Comparison of ENCODE assay signal across 14 cellular contexts in the genomic region with DNA sequence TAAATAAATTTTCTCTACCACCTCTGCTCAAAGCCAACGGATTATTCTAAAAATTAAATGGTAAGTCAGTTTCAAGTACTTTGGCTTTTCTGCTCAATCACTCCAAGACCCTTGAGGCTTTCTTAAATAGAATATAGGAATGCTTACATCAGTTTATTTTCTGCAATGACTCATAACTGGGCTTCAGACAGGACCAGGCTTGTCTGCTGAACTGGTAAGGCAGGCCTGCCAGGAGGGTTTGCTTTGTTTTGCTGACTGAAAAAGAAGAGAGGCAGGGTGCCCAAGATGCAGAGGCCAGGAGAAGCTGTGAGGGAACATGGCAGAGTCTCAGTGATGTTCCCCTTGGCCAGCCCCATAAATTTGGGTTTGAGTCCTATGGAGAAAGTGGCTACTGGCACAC.
DNase-seq lines count a peak whose midpoint lies in the region; TF ChIP-seq lines count a peak whose summit lies in the region.
"Had no signal": no experiment of that assay in that cellular context is flagged by ENCODE, and none has a peak within 500 bp of the region (broad histone marks: within the 10 kb centered on the region; RNA-seq: fewer than 3 reads in every experiment).

No MANE protein-coding gene starts in this region.

- TF ChIP-seq CTCF in LNCaP clone FGC (IDR thresholded peaks at IDR 0.05; ENCODE audit: control insufficient read depth, extremely low read depth, insufficient read depth) = no peak
- TF ChIP-seq CTCF in choroid plexus epithelial cell (conservative IDR thresholded peaks at IDR 0.05; ENCODE audit: low read depth, low read length) = no peak
- TF ChIP-seq CTCF in neural progenitor cell (IDR thresholded peaks at IDR 0.05) = no peak
- no peak for TF ChIP-seq CTCF in right atrium auricular region (IDR thresholded peaks at IDR 0.05)

- H3K4me1 ChIP-seq in neural progenitor cell = no peaks in the 10 kb centered on the region
- H3K4me1 ChIP-seq in right atrium auricular region = no peaks in the 10 kb centered on the region

- H3K4me2 ChIP-seq in neural progenitor cell = no peak overlapping the region

- H3K4me3 ChIP-seq in LNCaP clone FGC (ENCODE audit: low read depth, low read length) (no peak overlapping the region), choroid plexus epithelial cell (ENCODE audit: low read depth, low read length) (no peak overlapping the region), neural progenitor cell (no peak overlapping the region), right atrium auricular region (no peak overlapping the region)
- H3K4me3 ChIP-seq: cardiac muscle cell had no signal

- no peaks in the 10 kb centered on the region for H3K9me3 Mint-ChIP-seq in neural progenitor cell

- peaks cover 13% of the 10 kb centered on the region for H3K4me1 Mint-ChIP-seq in neural progenitor cell
- H3K4me1 Mint-ChIP-seq: activated CD8-positive, alpha-beta memory T cell treated with anti-CD3 and anti-CD28 coated beads, Interleukin-2, amount 10 ng/mL, durations not matched to agents 7 days and 5 days; CD4-positive, CD25-positive, alpha-beta regulatory T cell; memory B cell had no signal

- no peaks in the 10 kb centered on the region for H3K27me3 Mint-ChIP-seq in neural progenitor cell (ENCODE audit: insufficient read depth, low read depth)

- H3K27me3 ChIP-seq in neural progenitor cell (no peaks in the 10 kb centered on the region), right atrium auricular region (no peaks in the 10 kb centered on the region)
- H3K27me3 ChIP-seq: cardiac muscle cell had no signal

- no peaks in the 10 kb centered on the region for H3K36me3 Mint-ChIP-seq in neural progenitor cell
- H3K36me3 Mint-ChIP-seq: activated CD8-positive, alpha-beta memory T cell treated with anti-CD3 and anti-CD28 coated beads, Interleukin-2, amount 10 ng/mL, durations not matched to agents 7 days and 5 days; CD4-positive, CD25-positive, alpha-beta regulatory T cell had no signal

- no peak overlapping the region for H3K4me3 Mint-ChIP-seq in neural progenitor cell
- H3K4me3 Mint-ChIP-seq: activated CD8-positive, alpha-beta memory T cell treated with anti-CD3 and anti-CD28 coated beads, Interleukin-2, amount 10 ng/mL, durations not matched to agents 7 days and 5 days; CD4-positive, CD25-positive, alpha-beta regulatory T cell; memory B cell had no signal

- no peaks in the 10 kb centered on the region for H3K9me3 ChIP-seq in neural progenitor cell (ENCODE audit: low read depth)
- H3K9me3 ChIP-seq in right atrium auricular region = no peaks in the 10 kb centered on the region

- no peaks in the 10 kb centered on the region for H3F3A ChIP-seq in neural progenitor cell (ENCODE audit: low read depth)

- no peaks in the 10 kb centered on the region for H3K36me3 ChIP-seq in neural progenitor cell
- no peaks in the 10 kb centered on the region for H3K36me3 ChIP-seq in right atrium auricular region
- H3K36me3 ChIP-seq: cardiac muscle cell had no signal

- no peak overlapping the region for H2AFZ ChIP-seq in neural progenitor cell (replicated peaks)

- no peak overlapping the region for H3K27ac ChIP-seq in neural progenitor cell
- no peak overlapping the region for H3K27ac ChIP-seq in right atrium auricular region
- H3K27ac ChIP-seq: cardiac muscle cell had no signal

- H3K9ac ChIP-seq in neural progenitor cell = no peak overlapping the region

- DNase-seq in EL (peak; percentile 14), LNCaP clone FGC (ENCODE audit: low read depth) (peak; percentile 44), choroid plexus epithelial cell (ENCODE audit: low read depth) (peak; percentile 57), neural progenitor cell (ENCODE audit: low spot score) (no peak), NCI-H2081 (lab: John Stamatoyannopoulos, UW) (no peak), germinal center (ENCODE audit: low spot score) (no peak), Ammon's horn (ENCODE audit: low spot score) (no peak), right atrium auricular region (ENCODE audit: low spot score) (no peak)
- DNase-seq: activated CD8-positive, alpha-beta memory T cell treated with anti-CD3 and anti-CD28 coated beads, Interleukin-2, amount 10 ng/mL, durations not matched to agents 7 days and 5 days; CD4-positive, CD25-positive, alpha-beta regulatory T cell; KG1; NCI-H774 had no signal

- no peaks in the 10 kb centered on the region for H4K20me1 ChIP-seq in neural progenitor cell (ENCODE audit: low read depth)

- H3K27ac Mint-ChIP-seq in neural progenitor cell = peak overlapping the region; percentile 12
- H3K27ac Mint-ChIP-seq: activated CD8-positive, alpha-beta memory T cell treated with anti-CD3 and anti-CD28 coated beads, Interleukin-2, amount 10 ng/mL, durations not matched to agents 7 days and 5 days; CD4-positive, CD25-positive, alpha-beta regulatory T cell; memory B cell had no signal

- H3K79me2 ChIP-seq in neural progenitor cell (ENCODE audit: low read depth) = no peaks in the 10 kb centered on the region

Comparison
In these comparisons a context has a peak if more than half of its experiments do, and no peak if none do; other contexts are left out.
1. DNase-seq: peak in EL (single experiment), LNCaP clone FGC (single experiment) and choroid plexus epithelial cell (single experiment); none in neural progenitor cell (single experiment), NCI-H2081 (0 of 2), germinal center (single experiment), Ammon's horn (single experiment) and right atrium auricular region (single experiment).